21 cellular contexts compared by ENCODE assay signal in genomic region chr20:55456316-55456940, GRCh38.
DNase-seq lines count a peak whose midpoint lies in the region; ATAC-seq, FAIRE-seq and TF ChIP-seq lines count a peak whose summit lies in the region.
"Had no signal": no experiment of that assay in that cellular context is flagged by ENCODE, and none has a peak within 500 bp of the region (broad histone marks: within the 10 kb centered on the region; RNA-seq: fewer than 3 reads in every experiment).

No MANE protein-coding gene starts in this region.

- dilution Hi-C loops in keratinocyte (cut with MboI; ENCODE audit: extremely low pct_ligation_motif_present, low sequenced_read_pairs) = no loop called here

- H3K27ac ChIP-seq in K562 (ENCODE audit: extremely low read depth, low read depth, low read length) = no peak overlapping the region
- H3K27ac ChIP-seq in keratinocyte (ENCODE audit: control insufficient read depth, insufficient read depth, low read length) = peak overlapping the region; percentile 5
- H3K27ac ChIP-seq: BLaER1, SJCRH30 had no signal

- no peaks in the 10 kb centered on the region for H3K27me3 ChIP-seq in K562 (ENCODE audit: control insufficient read depth in 2 of 2, insufficient read depth in 2 of 2, low read length in 2 of 2)
- H3K27me3 ChIP-seq in keratinocyte (ENCODE audit: control insufficient read depth, extremely low read depth, insufficient read depth, low read length) = no peaks in the 10 kb centered on the region
- H3K27me3 ChIP-seq: BLaER1, SJCRH30 had no signal

- no peaks in the 10 kb centered on the region for H3K4me1 ChIP-seq in K562 (replicated peaks in 1 of 2; ENCODE audit: control insufficient read depth in 2 of 2, insufficient read depth in 2 of 2, low read length in 2 of 2)
- peaks cover 7% of the 10 kb centered on the region for H3K4me1 ChIP-seq in keratinocyte (ENCODE audit: control insufficient read depth, extremely low read depth, insufficient read depth, low read length)
- H3K4me1 ChIP-seq: BLaER1, SJCRH30 had no signal

- no peak overlapping the region for H3K4me3 ChIP-seq in K562
- H3K4me3 ChIP-seq in keratinocyte (ENCODE audit: control insufficient read depth in 2 of 3, extremely low read depth in 1 of 3, insufficient read depth in 2 of 3, low read depth in 1 of 3, low read length in 3 of 3) = no peak overlapping the region
- H3K4me3 ChIP-seq: BLaER1, GM12878, SJCRH30 had no signal

- H3K9me3 ChIP-seq in K562 (replicated peaks; ENCODE audit: control insufficient read depth, insufficient read depth, low read depth, low read length) (no peaks in the 10 kb centered on the region), keratinocyte (ENCODE audit: control insufficient read depth, low read depth, low read length) (no peaks in the 10 kb centered on the region)
- H3K9me3 ChIP-seq: BLaER1, SJCRH30 had no signal

- FAIRE-seq in K562 (lab: Jason Lieb, UNC) (no peak), keratinocyte (lab: Jason Lieb, UNC) (peak; percentile 73), urothelium cell line (lab: Jason Lieb, UNC) (peak; percentile 53)
- FAIRE-seq: GM12878 had no signal

- H4K20me1 ChIP-seq in K562 (replicated peaks; ENCODE audit: control insufficient read depth, insufficient read depth, low read length) (no peaks in the 10 kb centered on the region), keratinocyte (ENCODE audit: control insufficient read depth, extremely low read depth, insufficient read depth, low read length) (no peaks in the 10 kb centered on the region)
- H4K20me1 ChIP-seq: BLaER1 had no signal

- TF ChIP-seq POLR2A in K562 (conservative IDR thresholded peaks at IDR 0.05) = no peak

- H3K36me3 ChIP-seq in K562 (ENCODE audit: control insufficient read depth, insufficient read depth, low read length) (no peaks in the 10 kb centered on the region), keratinocyte (ENCODE audit: control insufficient read depth in 2 of 2, extremely low read depth in 1 of 2, insufficient read depth in 2 of 2, low read length in 2 of 2) (no peaks in the 10 kb centered on the region)
- H3K36me3 ChIP-seq: BLaER1, SJCRH30 had no signal

- 0% methylated on average over 1 of the region's 1 CpG for WGBS in K562 (ENCODE audit: insufficient coverage, low coverage, missing lambda C conversion rate)

- no peak for TF ChIP-seq EP300 in K562 (IDR thresholded peaks at IDR 0.05; ENCODE audit: low read length)

- no peak for TF ChIP-seq RAD21 in K562 (CRISPR knock-in tag; conservative IDR thresholded peaks at IDR 0.05 in 1 of 2, IDR thresholded peaks at IDR 0.05 in 1 of 2)

- POLR2A ChIA-PET in K562 (lab: Yijun Ruan, JAX) = no interaction called here

- H3K9me1 ChIP-seq in K562 (ENCODE audit: control insufficient read depth, insufficient read depth, low read length) (no peaks in the 10 kb centered on the region), keratinocyte (ENCODE audit: control insufficient read depth, extremely low read depth, insufficient read depth, low read length) (no peaks in the 10 kb centered on the region)

- H3K4me2 ChIP-seq in K562 (ENCODE audit: insufficient read depth, low read length) (no peak overlapping the region), keratinocyte (ENCODE audit: control insufficient read depth, extremely low read depth, insufficient read depth, low read depth, low read length) (no peak overlapping the region)
- H3K4me2 ChIP-seq: BLaER1 had no signal

- H2AFZ ChIP-seq in K562 (ENCODE audit: low read depth, low read length) (no peak overlapping the region), keratinocyte (ENCODE audit: control insufficient read depth, low read length) (peak overlapping the region; percentile 2)

- H3K79me2 ChIP-seq in K562 (ENCODE audit: control insufficient read depth, insufficient read depth, low read length) = no peaks in the 10 kb centered on the region
- H3K79me2 ChIP-seq in keratinocyte (ENCODE audit: control insufficient read depth, insufficient read depth, low read length) = no peaks in the 10 kb centered on the region

- H3K9ac ChIP-seq in K562 (ENCODE audit: insufficient read depth in 1 of 2, low read depth in 2 of 2, low read length in 2 of 2) = no peak overlapping the region
- no peak overlapping the region for H3K9ac ChIP-seq in keratinocyte (ENCODE audit: control insufficient read depth, extremely low read depth, insufficient read depth, low read length)
- H3K9ac ChIP-seq: BLaER1 had no signal

- DNase-seq in LoVo (ENCODE audit: low spot score) (peak; percentile 29), K562 (ENCODE audit: extremely low read depth in 1 of 4, low spot score in 3 of 4) (no peak), keratinocyte (ENCODE audit: low read depth, low spot score) (no peak), urothelium cell line (ENCODE audit: low spot score) (peak; percentile 20), occipital lobe (lab: John Stamatoyannopoulos, UW) (no peak), NOMO-1 (lab: John Stamatoyannopoulos, UW; ENCODE audit: unreplicated experiment in 2 of 2) (no peak)
- DNase-seq: Calu3; CD4-positive, alpha-beta memory T cell; EL; H9; Karpas-422; MM.1S; NCI-H1092 treated with DMSO at 0.1 percent for 48 hours; NCI-H2081; NCI-H510A; NCI-H748 treated with DMSO at 0.1 percent for 48 hours; OCI-M1; SJCRH30 had no signal

- no peak for TF ChIP-seq CTCF in K562 (IDR thresholded peaks at IDR 0.05 in 2 of 3, conservative IDR thresholded peaks at IDR 0.05 in 1 of 3; ENCODE audit: insufficient read depth in 2 of 3, low read depth in 1 of 3, low read length in 3 of 3)
- no peak for TF ChIP-seq CTCF in keratinocyte (optimal IDR thresholded peaks at IDR 0.05 in 1 of 3, IDR thresholded peaks at IDR 0.05 in 1 of 3, conservative IDR thresholded peaks at IDR 0.05 in 1 of 3; ENCODE audit: extremely low read depth in 1 of 3, insufficient read depth in 2 of 3, low read length in 3 of 3)

- intact Hi-C loops in K562 (cut with micrococcal nuclease) = no loop called here

- CTCF ChIA-PET in K562 (lab: Yijun Ruan, JAX; ENCODE audit: low intra/inter-chr PET ratio) = no interaction called here

- no peak for ATAC-seq in K562
- ATAC-seq in GM21529 (IDR thresholded peaks at IDR 0.05; ENCODE audit: unreplicated experiment) = no peak
- ATAC-seq: GM12878 had no signal

- in situ Hi-C loops in K562 (cut with MboI) = no loop called here

- no TSS peak for BruUV-seq in K562 (replicated peaks; lab: Mats Ljungman, UMichigan)

TF ChIP-seq in K562, 482 proteins besides CTCF, POLR2A, EP300 and RAD21:
- TF ChIP-seq TFE3 (CRISPR knock-in tag; IDR thresholded peaks at IDR 0.05) (peak; percentile 56), PHF21A (IDR thresholded peaks at IDR 0.05; ENCODE audit: borderline replicate concordance, low read depth) (no peak), RBM34 (IDR thresholded peaks at IDR 0.05; ENCODE audit: borderline replicate concordance, insufficient read depth, low read length) (no peak)

Comparison
In these comparisons a context has a peak if more than half of its experiments do, and no peak if none do; other contexts are left out.
1. DNase-seq: peak in LoVo (single experiment) and urothelium cell line (single experiment); none in K562 (0 of 4), keratinocyte (single experiment), occipital lobe (single experiment) and NOMO-1 (0 of 2).